ENCODE assay signal across 8 cellular contexts in the genomic region with DNA sequence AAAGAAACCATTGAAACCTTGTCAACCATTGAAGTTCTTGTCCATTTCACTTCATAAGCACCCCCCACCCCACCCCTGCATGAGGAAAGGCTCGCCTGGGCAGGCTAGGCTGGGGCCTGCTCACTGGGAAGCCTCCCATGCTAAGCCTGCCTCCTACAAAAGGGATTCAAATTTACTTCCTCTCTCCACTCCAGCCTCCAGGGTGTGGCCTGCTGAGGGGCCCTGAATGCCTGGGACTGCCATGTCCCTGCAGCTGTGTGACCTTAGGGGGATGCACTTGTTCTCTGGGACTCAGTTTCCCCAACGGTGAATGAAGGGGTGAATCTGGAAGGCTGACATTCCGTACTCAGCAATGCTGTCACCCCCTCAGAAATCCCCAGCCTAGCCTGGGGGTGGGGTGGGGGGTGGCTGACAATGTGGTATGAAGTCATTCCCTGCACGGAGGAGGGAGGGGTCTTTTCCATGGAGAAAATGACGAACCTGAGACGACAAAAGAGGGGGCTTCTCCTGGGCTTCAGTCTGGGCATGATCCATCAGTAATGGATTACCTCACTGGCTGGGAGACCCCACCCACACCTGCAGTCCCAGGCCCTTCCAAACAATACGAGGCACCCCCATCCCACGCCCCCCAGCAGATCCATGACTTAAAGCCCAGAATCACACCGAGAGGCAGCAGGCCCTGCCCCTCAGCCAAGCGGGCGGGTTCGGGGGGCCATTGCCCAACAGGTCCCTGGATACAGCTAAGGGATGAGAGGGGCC. TPM values are rescaled to one million over a fixed set of nuclear protein-coding genes. Genes with fewer than 3 reads are reported as not detected.
DNase-seq lines count a peak whose midpoint lies in the region; ATAC-seq, FAIRE-seq and TF ChIP-seq lines count a peak whose summit lies in the region.

No MANE protein-coding gene starts in this region.

- no peak for DNase-seq in activated T-cell treated with anti-CD3 and anti-CD28 coated beads, Interleukin-2, amount 50 U/mL, for 72 hours
- no peak for DNase-seq in activated T-cell treated with anti-CD3 and anti-CD28 coated beads, Interleukin-2, amount 50 U/mL, for 48 hours
- DNase-seq in immature natural killer cell, result no peak
- no peak for DNase-seq in testis
- DNase-seq in effector CD8-positive, alpha-beta T cell (lab: John Stamatoyannopoulos, UW), result no peak
- DNase-seq in HPDE6-E6E7 (ENCODE audit: extremely low spot score), result no peak
- DNase-seq in D721Med (ENCODE audit: insufficient read length, low spot score), result no peak

- no peaks in the 10 kb centered on the region for H3K27me3 Mint-ChIP-seq in activated T-cell treated with anti-CD3 and anti-CD28 coated beads, Interleukin-2, amount 50 U/mL, for 72 hours (ENCODE audit: low read depth)
- no peaks in the 10 kb centered on the region for H3K27me3 Mint-ChIP-seq in activated naive CD8-positive, alpha-beta T cell
- peaks cover 5 to 10% (median 8%) of the 10 kb centered on the region in 3 donors for H3K27me3 Mint-ChIP-seq in immature natural killer cell (ENCODE audit: low read depth in 3 of 3)

- peaks cover 7% of the 10 kb centered on the region for H3K4me1 ChIP-seq in testis

- no peaks in the 10 kb centered on the region for H3K27me3 ChIP-seq in testis

- peak overlapping the region; percentile 54 for H3K27ac Mint-ChIP-seq in activated T-cell treated with anti-CD3 and anti-CD28 coated beads, Interleukin-2, amount 50 U/mL, for 72 hours
- H3K27ac Mint-ChIP-seq in activated naive CD8-positive, alpha-beta T cell, result no peak overlapping the region
- peak overlapping the region in 4 of 6 donors; percentile 10 to 88 (median 76) for H3K27ac Mint-ChIP-seq in immature natural killer cell

- intact Hi-C loops in testis (cut with DNase I; ENCODE audit: low total_unique reads), result no loop called here

- ATAC-seq in activated T-cell treated with anti-CD3 and anti-CD28 coated beads, Interleukin-2, amount 50 U/mL, for 72 hours (replicated peaks in 1 of 2), result no peak

- peak overlapping the region; percentile 60 to 77 for H3K4me3 ChIP-seq in testis

- no peak for FAIRE-seq in D721Med (lab: Jason Lieb, UNC)

- peak overlapping the region; percentile 90 to 91 for H3K4me3 Mint-ChIP-seq in activated T-cell treated with anti-CD3 and anti-CD28 coated beads, Interleukin-2, amount 50 U/mL, for 72 hours
- H3K4me3 Mint-ChIP-seq in activated naive CD8-positive, alpha-beta T cell, result peak overlapping the region; percentile 91
- peak overlapping the region; percentile 93 to 96 (median 94) for H3K4me3 Mint-ChIP-seq in immature natural killer cell

- no peaks in the 10 kb centered on the region for H3K9me3 Mint-ChIP-seq in activated T-cell treated with anti-CD3 and anti-CD28 coated beads, Interleukin-2, amount 50 U/mL, for 72 hours
- no peaks in the 10 kb centered on the region for H3K9me3 Mint-ChIP-seq in activated naive CD8-positive, alpha-beta T cell (ENCODE audit: low read depth)
- H3K9me3 Mint-ChIP-seq in immature natural killer cell, result no peaks in the 10 kb centered on the region

- TF ChIP-seq POLR2A in testis (IDR thresholded peaks at IDR 0.05), result no peak

- peaks cover 37% of the 10 kb centered on the region for H3K4me1 Mint-ChIP-seq in activated T-cell treated with anti-CD3 and anti-CD28 coated beads, Interleukin-2, amount 50 U/mL, for 72 hours (ENCODE audit: low read depth)
- peaks cover 40% of the 10 kb centered on the region for H3K4me1 Mint-ChIP-seq in activated naive CD8-positive, alpha-beta T cell (ENCODE audit: low read depth)
- peaks cover 53 to 64% of the 10 kb centered on the region in 2 donors for H3K4me1 Mint-ChIP-seq in immature natural killer cell

- no peaks in the 10 kb centered on the region for H3K36me3 Mint-ChIP-seq in activated T-cell treated with anti-CD3 and anti-CD28 coated beads, Interleukin-2, amount 50 U/mL, for 72 hours (ENCODE audit: insufficient read depth in 2 of 2)
- H3K36me3 Mint-ChIP-seq in activated naive CD8-positive, alpha-beta T cell, result peaks cover 2% of the 10 kb centered on the region
- peaks cover 0 to 10% (median 0%) of the 10 kb centered on the region in 3 donors for H3K36me3 Mint-ChIP-seq in immature natural killer cell

- WGBS in testis, 2 donors, result 49 to 50% methylated on average over 8 to 12 of the region's 12 CpGs

- H3K27ac ChIP-seq in testis, result peak overlapping the region in 1 of 2 donors; percentile 31

- no peaks in the 10 kb centered on the region for H3K36me3 ChIP-seq in testis (ENCODE audit: low read depth, missing control alignments)

- TF ChIP-seq CTCF in testis (IDR thresholded peaks at IDR 0.05) (no peak), D721Med (IDR thresholded peaks at IDR 0.05; ENCODE audit: insufficient read depth, missing control alignments) (no peak)

- no peaks in the 10 kb centered on the region for H3K9me3 ChIP-seq in testis

RNA-seq across cellular contexts. Expression of a gene that starts 1.1 kb away (rescaled TPM):
- total RNA-seq in activated T-cell treated with anti-CD3 and anti-CD28 coated beads, Interleukin-2, amount 50 U/mL, for 72 hours, result 10 to 100 TPM; 25.3 to 26.4 TPM
- 1 to 10 TPM; 2.2 to 6.2 (median 4.5) TPM for polyA plus RNA-seq in immature natural killer cell
- total RNA-seq in testis, result 10 to 100 TPM; 62.4 to 62.9 TPM
- 77.5 TPM for polyA plus RNA-seq in testis (ENCODE audit: insufficient read depth, low read depth, low replicate concordance)

RNA-seq across cellular contexts. Expression of a gene that starts 45.2 kb away (rescaled TPM):
- not detected for total RNA-seq in activated T-cell treated with anti-CD3 and anti-CD28 coated beads, Interleukin-2, amount 50 U/mL, for 72 hours
- polyA plus RNA-seq in immature natural killer cell (1 to 10 TPM in 2 of 3 donors, not detected in 1; 2.7 to 6.4 TPM), testis (ENCODE audit: insufficient read depth, low read depth, low replicate concordance) (not detected)
- total RNA-seq in testis, result not detected
